ENCODE assay signal across 15 cellular contexts in the genomic region with DNA sequence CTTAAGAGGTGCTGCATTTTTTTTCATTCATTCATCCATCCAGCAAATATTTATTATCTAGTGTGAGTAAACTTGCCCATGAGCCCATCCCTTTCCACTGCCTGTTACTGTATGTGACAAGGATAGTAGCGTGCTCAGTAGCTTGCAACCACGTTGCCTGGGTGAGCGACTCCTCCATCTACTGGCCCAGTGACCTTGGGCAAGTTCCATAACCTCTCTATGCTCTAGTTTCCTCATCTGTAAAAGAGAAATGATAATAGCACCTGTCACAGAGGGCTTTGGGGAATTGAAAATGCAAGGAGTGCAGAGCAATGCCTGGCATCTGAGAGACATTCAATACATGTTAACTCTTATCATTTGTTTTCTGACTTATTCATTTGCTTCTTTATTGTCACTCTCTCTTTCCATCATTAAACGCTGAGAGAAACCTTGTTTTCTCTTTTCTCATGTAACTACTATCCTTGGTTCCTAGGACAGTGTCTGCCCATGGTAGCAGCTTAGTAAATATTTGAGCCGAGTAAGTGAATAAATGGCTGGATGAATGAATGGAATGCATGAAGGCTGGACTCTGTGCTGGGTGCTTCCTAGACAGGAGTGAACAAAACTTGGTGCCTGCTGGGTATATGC. TPM values are rescaled to one million over a fixed set of nuclear protein-coding genes. Genes with fewer than 3 reads are reported as not detected.
DNase-seq lines count a peak whose midpoint lies in the region; ATAC-seq lines count a peak whose summit lies in the region.
"Had no signal": no experiment of that assay in that cellular context is flagged by ENCODE, and none has a peak within 500 bp of the region (broad histone marks: within the 10 kb centered on the region; RNA-seq: fewer than 3 reads in every experiment).

No MANE protein-coding gene starts in this region.

- H4K12ac ChIP-seq in trophoblast cell (ENCODE audit: low read depth, low read length) = no peak overlapping the region

- H3K79me1 ChIP-seq in trophoblast cell (ENCODE audit: low read length) = peaks cover 2% of the 10 kb centered on the region

- no peak overlapping the region for H3K27ac ChIP-seq in trophoblast cell (ENCODE audit: low read depth, low read length)
- H3K27ac ChIP-seq: testis had no signal

- no peak overlapping the region for H3K9ac ChIP-seq in trophoblast cell (ENCODE audit: low read length)

- peaks cover 5 to 18% of the 10 kb centered on the region in 2 experiments for H3K4me1 ChIP-seq in trophoblast cell (ENCODE audit: control insufficient read depth in 1 of 2, insufficient read depth in 2 of 2, low read length in 2 of 2)

- no peaks in the 10 kb centered on the region for H3K27me3 ChIP-seq in trophoblast cell (ENCODE audit: insufficient read depth, low read length)
- H3K27me3 ChIP-seq: testis had no signal

- H3K36me3 ChIP-seq in trophoblast cell (ENCODE audit: control insufficient read depth in 1 of 2, insufficient read depth in 2 of 2, low read length in 2 of 2) = no peaks in the 10 kb centered on the region

- no peak overlapping the region for H4K8ac ChIP-seq in trophoblast cell (ENCODE audit: low read depth, low read length)

- H2AK5ac ChIP-seq in trophoblast cell (ENCODE audit: low read length) = no peak overlapping the region

- no peak overlapping the region for H2BK5ac ChIP-seq in trophoblast cell (ENCODE audit: low read depth, low read length, poor library complexity)

- H2BK12ac ChIP-seq in trophoblast cell (ENCODE audit: low read length) = no peak overlapping the region

- peak in 1 of 2 donors; percentile 26 for DNase-seq in trophoblast cell
- DNase-seq in activated effector memory CD4-positive, alpha-beta T cell treated with anti-CD3 and anti-CD28 coated beads, Interleukin-2, amount 50 U/mL, for 16 hours = no peak
- no peak for DNase-seq in stimulated activated naive CD4-positive, alpha-beta T cell treated with Interleukin-2 at 50 U/mL for 16 hours (lab: John Stamatoyannopoulos, UW)
- DNase-seq: activated naive CD8-positive, alpha-beta T cell treated with anti-CD3 and anti-CD28 coated beads, Interleukin-2, amount 10 ng/mL, durations not matched to agents 7 days and 5 days; GF-D8; hypothalamus; NCI-H1092; NCI-H446 treated with DMSO at 0.1 percent for 48 hours; RPMI8226; testis had no signal

- no peak overlapping the region for H2AFZ ChIP-seq in trophoblast cell (ENCODE audit: insufficient read depth, low read length, poor library complexity)

- no peak overlapping the region for H3K4me2 ChIP-seq in trophoblast cell (ENCODE audit: low read length)

- ATAC-seq in GM18909 (IDR thresholded peaks at IDR 0.05; ENCODE audit: poor library complexity, unreplicated experiment) (peak; percentile 63), GM21786 (IDR thresholded peaks at IDR 0.05; ENCODE audit: unreplicated experiment) (peak; percentile 51), HG03571 (IDR thresholded peaks at IDR 0.05; ENCODE audit: unreplicated experiment) (peak; percentile 49), GM19035 (IDR thresholded peaks at IDR 0.05; ENCODE audit: unreplicated experiment) (no peak)
- ATAC-seq: esophagus mucosa had no signal

- no peak overlapping the region for H2BK120ac ChIP-seq in trophoblast cell (ENCODE audit: insufficient read depth, low read length, poor library complexity)

- H3K18ac ChIP-seq in trophoblast cell (ENCODE audit: low read length) = no peak overlapping the region

- H4K91ac ChIP-seq in trophoblast cell (ENCODE audit: low read depth, low read length) = no peak overlapping the region

- no peak overlapping the region for H3K4me3 ChIP-seq in trophoblast cell (ENCODE audit: low read depth, low read length)
- H3K4me3 ChIP-seq: testis had no signal

- no CpG with 5 or more reads among the region's 5 CpGs for WGBS in trophoblast cell (ENCODE audit: extremely low coverage, insufficient coverage, insufficient read length)

- H3K23ac ChIP-seq in trophoblast cell (ENCODE audit: low read length) = no peak overlapping the region

- no peak overlapping the region for H3K14ac ChIP-seq in trophoblast cell (ENCODE audit: low read length)

- H3K4ac ChIP-seq in trophoblast cell (ENCODE audit: low read depth, low read length) = peak overlapping the region; percentile 93

- H3K79me2 ChIP-seq in trophoblast cell (ENCODE audit: control insufficient read depth, insufficient read depth, low read length, poor library complexity) = peaks cover 12% of the 10 kb centered on the region

- no peaks in the 10 kb centered on the region for H3K9me3 ChIP-seq in trophoblast cell (ENCODE audit: insufficient read depth, low read depth, low read length)
- H3K9me3 ChIP-seq: testis had no signal

RNA-seq across cellular contexts. Expression of a gene that starts 19.9 kb away (rescaled TPM):
- polyA plus RNA-seq in trophoblast cell (2013) = 13.9 and 14.1 TPM in 2 replicates
